In genomic region chr19:40241809-40242384, GRCh38 we compare ENCODE assay signal across 16 cellular contexts. TPM values are rescaled to one million over a fixed set of nuclear protein-coding genes. Genes with fewer than 3 reads are reported as not detected.
DNase-seq lines count a peak whose midpoint lies in the region; ATAC-seq and TF ChIP-seq lines count a peak whose summit lies in the region.
"Had no signal": no experiment of that assay in that cellular context is flagged by ENCODE, and none has a peak within 500 bp of the region (broad histone marks: within the 10 kb centered on the region; RNA-seq: fewer than 3 reads in every experiment).

No MANE protein-coding gene starts in this region.

- H3K4me3 ChIP-seq in body of pancreas (no peak overlapping the region), tibial artery (no peak overlapping the region), H7 (ENCODE audit: insufficient read depth, low read depth, low read length) (no peak overlapping the region)
- H3K4me3 ChIP-seq: prostate gland had no signal

- peak overlapping the region; percentile 66 to 85 (median 84) for H3K27ac Mint-ChIP-seq in nephron
- H3K27ac Mint-ChIP-seq: activated naive CD8-positive, alpha-beta T cell treated with anti-CD3 and anti-CD28 coated beads, Interleukin-2, amount 10 ng/mL, durations not matched to agents 7 days and 5 days had no signal

- H3K9me3 ChIP-seq in body of pancreas (no peaks in the 10 kb centered on the region), tibial artery (no peaks in the 10 kb centered on the region)
- H3K9me3 ChIP-seq: prostate gland had no signal

- no peaks in the 10 kb centered on the region for H3K27me3 ChIP-seq in body of pancreas
- no peaks in the 10 kb centered on the region for H3K27me3 ChIP-seq in tibial artery
- H3K27me3 ChIP-seq in H7 (ENCODE audit: control insufficient read depth, insufficient read depth, low read length) = no peaks in the 10 kb centered on the region

- no peaks in the 10 kb centered on the region for H3K9me3 Mint-ChIP-seq in nephron
- H3K9me3 Mint-ChIP-seq: activated naive CD8-positive, alpha-beta T cell treated with anti-CD3 and anti-CD28 coated beads, Interleukin-2, amount 10 ng/mL, durations not matched to agents 7 days and 5 days had no signal

- intact Hi-C loops in body of pancreas (cut with DNase I) (no loop called here), tibial artery (cut with DNase I; ENCODE audit: low total_unique reads) (no loop called here)

- peaks cover 31% of the 10 kb centered on the region for H3K4me1 Mint-ChIP-seq in nephron
- H3K4me1 Mint-ChIP-seq: activated naive CD8-positive, alpha-beta T cell treated with anti-CD3 and anti-CD28 coated beads, Interleukin-2, amount 10 ng/mL, durations not matched to agents 7 days and 5 days had no signal

- H3K36me3 Mint-ChIP-seq in nephron (ENCODE audit: low read depth) = peaks cover 24% of the 10 kb centered on the region

- H3K4me1 ChIP-seq in body of pancreas (no peaks in the 10 kb centered on the region), tibial artery (peaks cover 0 to 25% (median 1%) of the 10 kb centered on the region in 4 donors)
- H3K4me1 ChIP-seq: prostate gland had no signal

- 73 to 77% methylated on average over 18 to 21 of the region's 21 CpGs for WGBS in body of pancreas, 2 donors

- TF ChIP-seq CTCF in body of pancreas (IDR thresholded peaks at IDR 0.05) (no peak), nephron (IDR thresholded peaks at IDR 0.05; ENCODE audit: unreplicated experiment in 3 of 3) (no peak), tibial artery (IDR thresholded peaks at IDR 0.05) (no peak)

- H3K27ac ChIP-seq in body of pancreas (peak overlapping the region in 1 of 4 donors; percentile 13), tibial artery (no peak overlapping the region)
- H3K27ac ChIP-seq: prostate gland had no signal

- ATAC-seq in body of pancreas (peak; percentile 44), GM19395 (IDR thresholded peaks at IDR 0.05; ENCODE audit: unreplicated experiment) (no peak)

- H3K27me3 Mint-ChIP-seq in nephron (ENCODE audit: low read depth) = no peaks in the 10 kb centered on the region
- H3K27me3 Mint-ChIP-seq: activated naive CD8-positive, alpha-beta T cell treated with anti-CD3 and anti-CD28 coated beads, Interleukin-2, amount 10 ng/mL, durations not matched to agents 7 days and 5 days had no signal

- H3K36me3 ChIP-seq in body of pancreas (replicated peaks in 1 of 2; ENCODE audit: insufficient read depth in 1 of 2, low read depth in 2 of 2) (peaks cover 4 to 17% of the 10 kb centered on the region in 2 donors), tibial artery (peaks cover 52 to 58% (median 56%) of the 10 kb centered on the region in 3 donors), H7 (replicated peaks; ENCODE audit: control insufficient read depth, insufficient read depth, low read length) (peaks cover 9% of the 10 kb centered on the region)

- DNase-seq in body of pancreas (peak in 2 of 4 donors; percentile 18 to 22), globus pallidus (ENCODE audit: low spot score) (peak; percentile 94), tibial artery (peak; percentile 35 to 66), H7 (no peak), DMS79 (lab: John Stamatoyannopoulos, UW) (no peak), iPS-NIHi7 (ENCODE audit: extremely low spot score) (no peak)
- DNase-seq: activated naive CD8-positive, alpha-beta T cell treated with anti-CD3 and anti-CD28 coated beads, Interleukin-2, amount 10 ng/mL, durations not matched to agents 7 days and 5 days; kidney glomerular epithelial cell; NCI-H1105; NCI-H69; SIG-M5 had no signal

- no peak overlapping the region for H3K4me3 Mint-ChIP-seq in nephron
- H3K4me3 Mint-ChIP-seq: activated naive CD8-positive, alpha-beta T cell treated with anti-CD3 and anti-CD28 coated beads, Interleukin-2, amount 10 ng/mL, durations not matched to agents 7 days and 5 days had no signal

- TF ChIP-seq POLR2A in body of pancreas (IDR thresholded peaks at IDR 0.05) = no peak

RNA-seq across cellular contexts. Expression of gene CCNP, which starts 15.4 kb away (rescaled TPM):
- not detected for total RNA-seq in body of pancreas
- total RNA-seq in H7 (2014; rRNA removed; shearing (Covaris generic)) = 0.87 TPM in 1 of 2 replicates, not detected in the other
- total RNA-seq: HT1080 had no signal

RNA-seq across cellular contexts. Expression of gene TTC9B, which starts 23.7 kb away (rescaled TPM):
- total RNA-seq in body of pancreas = not detected
- total RNA-seq in H7 (2014; rRNA removed; shearing (Covaris generic)) = not detected in 2 replicates
- total RNA-seq: activated naive CD8-positive, alpha-beta T cell treated with anti-CD3 and anti-CD28 coated beads, Interleukin-2, amount 10 ng/mL, durations not matched to agents 7 days and 5 days; epithelial cell of proximal tubule; prostate gland had no signal

RNA-seq across cellular contexts. Expression of gene AKT2, which starts 43.2 kb away (rescaled TPM):
- total RNA-seq in body of pancreas = 10 to 100 TPM; 46.2 to 96.2 TPM
- total RNA-seq in H7 (2014; rRNA removed; shearing (Covaris generic)) = 112 and 126 TPM in 2 replicates

RNA-seq across cellular contexts. Expression of gene MAP3K10, which starts 50.7 kb away (rescaled TPM):
- total RNA-seq in body of pancreas = 10 to 100 TPM; 15.8 to 25.7 TPM
- total RNA-seq in H7 (2014; rRNA removed; shearing (Covaris generic)) = 16.7 and 24.5 TPM in 2 replicates

Comparison
In these comparisons a context has a peak if more than half of its experiments do, and no peak if none do; other contexts are left out.
1. DNase-seq: peak in globus pallidus (single experiment) and tibial artery (2 of 2); none in H7 (single experiment), DMS79 (single experiment) and iPS-NIHi7 (single experiment).